Comparison of ENCODE assay signal across 12 cellular contexts in genomic region chr11:62713343-62713742, GRCh38. TPM values are rescaled to one million over a fixed set of nuclear protein-coding genes. Genes with fewer than 3 reads are reported as not detected.
A peak's percentile ranks its signal among the peaks of the same experiment; 100 is the strongest.
DNase-seq lines count a peak whose midpoint lies in the region; ATAC-seq and TF ChIP-seq lines count a peak whose summit lies in the region.
"Had no signal": no experiment of that assay in that cellular context is flagged by ENCODE, and none has a peak within 500 bp of the region (broad histone marks: within the 10 kb centered on the region; RNA-seq: fewer than 3 reads in every experiment).

No MANE protein-coding gene starts in this region.

- H3K36me3 Mint-ChIP-seq in IgD-negative memory B cell, result peaks cover 5% of the 10 kb centered on the region
- H3K36me3 Mint-ChIP-seq in brain, result peaks cover 79% of the 10 kb centered on the region

- no peak overlapping the region for H2AFZ ChIP-seq in ACC112 (ENCODE audit: low read length, unreplicated experiment)

- peaks cover 56% of the 10 kb centered on the region for H3K36me3 ChIP-seq in ACC112 (ENCODE audit: insufficient read depth, low read length)

- peak overlapping the region in 2 of 3 donors; percentile 46 to 91 for H3K27ac Mint-ChIP-seq in IgD-negative memory B cell
- H3K27ac Mint-ChIP-seq in brain, result peak overlapping the region; percentile 2 to 90 (median 68)

- H3K79me2 ChIP-seq in ACC112 (ENCODE audit: control insufficient read depth, insufficient read depth, low read length, unreplicated experiment), result peaks cover 32% of the 10 kb centered on the region

- no peak for ATAC-seq in HG03097 (IDR thresholded peaks at IDR 0.05; ENCODE audit: low FRiP score, unreplicated experiment)

- H3K4me1 Mint-ChIP-seq in IgD-negative memory B cell (peaks cover 17 to 34% (median 27%) of the 10 kb centered on the region in 3 donors), brain (peaks cover 27% of the 10 kb centered on the region)

- peak; percentile 31 for DNase-seq in myocyte (ENCODE audit: low read depth)
- no peak for DNase-seq in AG08395 (ENCODE audit: low spot score)
- no peak for DNase-seq in GF-D8 (lab: John Stamatoyannopoulos, UW)
- no peak for DNase-seq in stimulated activated CD4-positive, alpha-beta T cell treated with anti-CD3 and anti-CD28 coated beads, Interleukin-4, amount 100 ng/mL, for 24 hours
- DNase-seq: activated CD8-positive, alpha-beta memory T cell treated with anti-CD3 and anti-CD28 coated beads, Interleukin-2, amount 50 U/mL, for 48 hours; DMS153; effector CD4-positive, alpha-beta T cell had no signal

- H3K4me3 ChIP-seq in ACC112 (ENCODE audit: low read depth, low read length), result no peak overlapping the region

- peak overlapping the region in 2 of 4 donors; percentile 78 to 80 for H3K4me3 Mint-ChIP-seq in IgD-negative memory B cell
- H3K4me3 Mint-ChIP-seq in brain, result peak overlapping the region in 1 of 5 experiments; percentile 16

- peaks cover 25% of the 10 kb centered on the region for H3K4me1 ChIP-seq in ACC112 (ENCODE audit: control insufficient read depth, insufficient read depth, low read length, unreplicated experiment)

- no peaks in the 10 kb centered on the region for H3K27me3 ChIP-seq in ACC112 (ENCODE audit: insufficient read depth, low read length)

- TF ChIP-seq CTCF in brain (conservative IDR thresholded peaks at IDR 0.05), result no peak

- peak overlapping the region; percentile 32; the same call in 1 of the 2 replicates for H3K27ac ChIP-seq in ACC112 (ENCODE audit: low read depth, low read length)

- no peaks in the 10 kb centered on the region for H3K27me3 Mint-ChIP-seq in IgD-negative memory B cell
- peaks cover 6% of the 10 kb centered on the region for H3K27me3 Mint-ChIP-seq in brain

- H3K9me3 Mint-ChIP-seq in IgD-negative memory B cell (no peaks in the 10 kb centered on the region), brain (no peaks in the 10 kb centered on the region)

RNA-seq across cellular contexts. Expression of gene GNG3, which starts 5.9 kb away (rescaled TPM):
- polyA plus RNA-seq in IgD-negative memory B cell (13.3 TPM), brain (ENCODE audit: insufficient read depth, low read depth, low replicate concordance) (523 TPM)
- total RNA-seq in myocyte, result not detected in 2 replicates
- polyA plus RNA-seq in myocyte (2012), result 0.53 TPM
- total RNA-seq: MCF 10A had no signal

RNA-seq across cellular contexts. Expression of gene BSCL2, which starts 6.1 kb away (rescaled TPM):
- polyA plus RNA-seq in IgD-negative memory B cell (48.2 TPM), brain (ENCODE audit: insufficient read depth, low read depth, low replicate concordance) (645 TPM)
- 40.8 and 49.8 TPM in 2 replicates for total RNA-seq in myocyte
- 82.1 TPM for polyA plus RNA-seq in myocyte (2012)

RNA-seq across cellular contexts. Expression of gene HNRNPUL2, which starts 13.9 kb away (rescaled TPM):
- 2.8 TPM for polyA plus RNA-seq in IgD-negative memory B cell
- 122 TPM for polyA plus RNA-seq in brain (ENCODE audit: insufficient read depth, low read depth, low replicate concordance)
- 8.0 and 8.6 TPM in 2 replicates for total RNA-seq in myocyte
- polyA plus RNA-seq in myocyte (2012), result 46.2 TPM

RNA-seq across cellular contexts. Expression of gene TTC9C, which starts 14.9 kb away (rescaled TPM):
- polyA plus RNA-seq in IgD-negative memory B cell (35.0 TPM), brain (ENCODE audit: insufficient read depth, low read depth, low replicate concordance) (52.9 TPM)
- total RNA-seq in myocyte, result 19.7 and 30.9 TPM in 2 replicates
- 33.3 TPM for polyA plus RNA-seq in myocyte (2012)

RNA-seq across cellular contexts. Expression of gene LRRN4CL, which starts 24.0 kb away (rescaled TPM):
- polyA plus RNA-seq in IgD-negative memory B cell, result not detected
- polyA plus RNA-seq in brain (ENCODE audit: insufficient read depth, low read depth, low replicate concordance), result 0.36 TPM
- 195 and 219 TPM in 2 replicates for total RNA-seq in myocyte
- polyA plus RNA-seq in myocyte (2012), result 24.4 TPM

Comparison
In these comparisons a context has a peak if more than half of its experiments do, and no peak if none do; other contexts are left out.
1. RNA of gene GNG3, which starts 5.9 kb away (polyA plus RNA-seq): 523 TPM in brain (single experiment); 13.3 TPM in IgD-negative memory B cell (single experiment); every median in the first group is over 10 times any median in the second.
2. RNA of gene BSCL2, which starts 6.1 kb away (polyA plus RNA-seq): 645 TPM in brain (single experiment); 48.2 TPM in IgD-negative memory B cell (single experiment); every median in the first group is over 10 times any median in the second.
3. RNA of gene HNRNPUL2, which starts 13.9 kb away (polyA plus RNA-seq): 122 TPM in brain (single experiment); 2.8 TPM in IgD-negative memory B cell (single experiment); every median in the first group is over 10 times any median in the second.